In the genomic region with DNA sequence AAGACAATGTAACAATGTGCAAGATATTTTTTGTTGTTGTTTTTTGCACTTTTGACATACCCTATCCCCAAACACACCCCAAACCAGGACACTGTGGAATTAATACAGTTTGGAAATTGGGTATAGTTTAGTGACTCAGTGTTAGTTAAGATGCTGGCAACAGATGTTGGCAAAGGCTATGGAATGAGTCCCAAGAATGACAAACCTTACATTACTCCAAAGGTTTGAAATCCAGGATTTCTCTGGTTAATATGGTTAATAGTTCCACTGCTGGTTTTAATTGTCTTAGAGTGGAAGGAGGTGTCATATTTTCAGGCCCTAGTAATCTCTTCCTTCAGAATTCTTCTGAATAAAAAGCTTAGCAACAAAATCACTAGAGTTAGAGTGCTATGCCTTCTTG, we compare ENCODE assay signal across 10 cellular contexts. TPM values are rescaled to one million over a fixed set of nuclear protein-coding genes. Genes with fewer than 3 reads are reported as not detected.
DNase-seq lines count a peak whose midpoint lies in the region; ATAC-seq and TF ChIP-seq lines count a peak whose summit lies in the region.
"Had no signal": no experiment of that assay in that cellular context is flagged by ENCODE, and none has a peak within 500 bp of the region (broad histone marks: within the 10 kb centered on the region; RNA-seq: fewer than 3 reads in every experiment).

No MANE protein-coding gene starts in this region.

- no peaks in the 10 kb centered on the region for H3K9me3 ChIP-seq in upper lobe of right lung
- no peaks in the 10 kb centered on the region for H3K9me3 ChIP-seq in hepatocyte (ENCODE audit: low read depth)
- H3K9me3 ChIP-seq: Caco-2 had no signal

- peaks cover 17% of the 10 kb centered on the region for H3K79me2 ChIP-seq in hepatocyte

- H3K27me3 ChIP-seq in upper lobe of right lung = no peaks in the 10 kb centered on the region
- no peaks in the 10 kb centered on the region for H3K27me3 ChIP-seq in hepatocyte

- H3K4me1 Mint-ChIP-seq in activated naive CD4-positive, alpha-beta T cell treated with anti-CD3 and anti-CD28 coated beads, Interleukin-2, amount 50 U/mL, for 24 hours = peaks cover 60% of the 10 kb centered on the region
- H3K4me1 Mint-ChIP-seq in activated naive CD8-positive, alpha-beta T cell treated with anti-CD3 and anti-CD28 coated beads, Interleukin-2, amount 10 ng/mL, durations not matched to agents 7 days and 5 days = peaks cover 44% of the 10 kb centered on the region

- peaks cover 53% of the 10 kb centered on the region for H3K4me1 ChIP-seq in upper lobe of right lung
- peaks cover 6% of the 10 kb centered on the region for H3K4me1 ChIP-seq in hepatocyte (ENCODE audit: insufficient read depth)
- H3K4me1 ChIP-seq: Caco-2 had no signal

- H3K27ac ChIP-seq in upper lobe of right lung (peak overlapping the region; percentile 100), hepatocyte (no peak overlapping the region)

- no peaks in the 10 kb centered on the region for H3K9me3 Mint-ChIP-seq in activated naive CD4-positive, alpha-beta T cell treated with anti-CD3 and anti-CD28 coated beads, Interleukin-2, amount 50 U/mL, for 24 hours
- no peaks in the 10 kb centered on the region for H3K9me3 Mint-ChIP-seq in activated naive CD8-positive, alpha-beta T cell treated with anti-CD3 and anti-CD28 coated beads, Interleukin-2, amount 10 ng/mL, durations not matched to agents 7 days and 5 days

- H3K27me3 Mint-ChIP-seq in activated naive CD4-positive, alpha-beta T cell treated with anti-CD3 and anti-CD28 coated beads, Interleukin-2, amount 50 U/mL, for 24 hours = no peaks in the 10 kb centered on the region
- no peaks in the 10 kb centered on the region for H3K27me3 Mint-ChIP-seq in activated naive CD8-positive, alpha-beta T cell treated with anti-CD3 and anti-CD28 coated beads, Interleukin-2, amount 10 ng/mL, durations not matched to agents 7 days and 5 days

- H4K20me1 ChIP-seq in hepatocyte (ENCODE audit: insufficient read depth, poor library complexity, severe bottlenecking) = no peaks in the 10 kb centered on the region

- H3K4me3 ChIP-seq in upper lobe of right lung = peak overlapping the region; percentile 39
- no peak overlapping the region for H3K4me3 ChIP-seq in hepatocyte

- peak overlapping the region; percentile 100 for H3K4me3 Mint-ChIP-seq in activated naive CD4-positive, alpha-beta T cell treated with anti-CD3 and anti-CD28 coated beads, Interleukin-2, amount 50 U/mL, for 24 hours
- peak overlapping the region; percentile 96 for H3K4me3 Mint-ChIP-seq in activated naive CD8-positive, alpha-beta T cell treated with anti-CD3 and anti-CD28 coated beads, Interleukin-2, amount 10 ng/mL, durations not matched to agents 7 days and 5 days

- peak overlapping the region; percentile 100 for H3K27ac Mint-ChIP-seq in activated naive CD4-positive, alpha-beta T cell treated with anti-CD3 and anti-CD28 coated beads, Interleukin-2, amount 50 U/mL, for 24 hours
- H3K27ac Mint-ChIP-seq in activated naive CD8-positive, alpha-beta T cell treated with anti-CD3 and anti-CD28 coated beads, Interleukin-2, amount 10 ng/mL, durations not matched to agents 7 days and 5 days = peak overlapping the region; percentile 97

- no peak for ATAC-seq in activated naive CD8-positive, alpha-beta T cell treated with anti-CD3 and anti-CD28 coated beads, Interleukin-2, amount 10 ng/mL, durations not matched to agents 7 days and 5 days (ENCODE audit: low read depth)
- ATAC-seq in upper lobe of right lung (no peak), HG03095 (IDR thresholded peaks at IDR 0.05; ENCODE audit: unreplicated experiment) (no peak)

- peaks cover 25% of the 10 kb centered on the region for H3K36me3 Mint-ChIP-seq in activated naive CD4-positive, alpha-beta T cell treated with anti-CD3 and anti-CD28 coated beads, Interleukin-2, amount 50 U/mL, for 24 hours
- H3K36me3 Mint-ChIP-seq in activated naive CD8-positive, alpha-beta T cell treated with anti-CD3 and anti-CD28 coated beads, Interleukin-2, amount 10 ng/mL, durations not matched to agents 7 days and 5 days = peaks cover 27% of the 10 kb centered on the region

- H3K9me2 ChIP-seq in hepatocyte (replicated peaks; ENCODE audit: insufficient read depth) = no peaks in the 10 kb centered on the region

- no peak overlapping the region for H2AFZ ChIP-seq in hepatocyte

- POLR2A ChIA-PET in activated naive CD8-positive, alpha-beta T cell treated with anti-CD3 and anti-CD28 coated beads, Interleukin-2, amount 10 ng/mL, durations not matched to agents 7 days and 5 days (lab: Charles Lee) = interaction anchor here (0.6 to 1.3 kb wide), 3 partner anchors 55 to 570 kb away, joined by 4 to 8 read pairs (median 5); no protein-coding TSS in a partner anchor

- no peak overlapping the region for H3K4me2 ChIP-seq in hepatocyte

- intact Hi-C loops in upper lobe of right lung (cut with DNase I) = no loop called here

- H3K36me3 ChIP-seq in upper lobe of right lung (peaks cover 7% of the 10 kb centered on the region), hepatocyte (replicated peaks; ENCODE audit: insufficient read depth, low read depth) (no peaks in the 10 kb centered on the region)

- no peak for DNase-seq in activated naive CD4-positive, alpha-beta T cell treated with Interleukin-2 at 50 U/mL for 16 hours
- DNase-seq in activated naive CD8-positive, alpha-beta T cell treated with anti-CD3 and anti-CD28 coated beads, Interleukin-2, amount 10 ng/mL, durations not matched to agents 7 days and 5 days = no peak
- DNase-seq in kidney tubule cell (ENCODE audit: low spot score) = peak; percentile 76
- no peak for DNase-seq in upper lobe of right lung
- no peak for DNase-seq in stimulated activated naive CD4-positive, alpha-beta T cell treated with Interleukin-2 at 50 U/mL for 16 hours (lab: John Stamatoyannopoulos, UW)
- no peak for DNase-seq in hepatocyte (ENCODE audit: low spot score)
- DNase-seq: Caco-2, occipital lobe had no signal

- TF ChIP-seq CTCF in upper lobe of right lung (IDR thresholded peaks at IDR 0.05) (no peak), hepatocyte (IDR thresholded peaks at IDR 0.05; ENCODE audit: poor library complexity) (no peak)

RNA-seq across cellular contexts. Expression of a gene that starts 0.8 kb away (rescaled TPM):
- 100 to 1,000 TPM; 145 to 159 TPM for total RNA-seq in activated naive CD8-positive, alpha-beta T cell treated with anti-CD3 and anti-CD28 coated beads, Interleukin-2, amount 10 ng/mL, durations not matched to agents 7 days and 5 days
- 46.5 TPM for total RNA-seq in upper lobe of right lung
- total RNA-seq in hepatocyte = 3.1 and 3.2 TPM in 2 replicates
- 2.3 and 3.7 TPM in 2 replicates for polyA plus RNA-seq in hepatocyte

RNA-seq across cellular contexts. Expression of a gene that starts 4.0 kb away (rescaled TPM):
- 10 to 100 TPM; 52.8 to 54.2 TPM for total RNA-seq in activated naive CD8-positive, alpha-beta T cell treated with anti-CD3 and anti-CD28 coated beads, Interleukin-2, amount 10 ng/mL, durations not matched to agents 7 days and 5 days
- total RNA-seq in upper lobe of right lung = 48.3 TPM
- total RNA-seq in hepatocyte = 42.0 and 45.9 TPM in 2 replicates
- 13.7 and 15.4 TPM in 2 replicates for polyA plus RNA-seq in hepatocyte

RNA-seq across cellular contexts. Expression of a gene that starts 47.6 kb away (rescaled TPM):
- 1 to 10 TPM; 2.6 to 3.0 TPM for total RNA-seq in activated naive CD8-positive, alpha-beta T cell treated with anti-CD3 and anti-CD28 coated beads, Interleukin-2, amount 10 ng/mL, durations not matched to agents 7 days and 5 days
- total RNA-seq in upper lobe of right lung (1.2 TPM), hepatocyte (3.1 and 3.6 TPM in 2 replicates)
- not detected in 2 replicates for polyA plus RNA-seq in hepatocyte

Comparison
In these comparisons a context has a peak if more than half of its experiments do, and no peak if none do; other contexts are left out.
1. RNA of a gene that starts 0.8 kb away (total RNA-seq): 145 to 159 TPM in activated naive CD8-positive, alpha-beta T cell treated with anti-CD3 and anti-CD28 coated beads, Interleukin-2, amount 10 ng/mL, durations not matched to agents 7 days and 5 days and 46.5 TPM in upper lobe of right lung (single experiment); 3.1 to 3.2 TPM in hepatocyte; every median in the first group is over 10 times any median in the second.